Comparison of ENCODE assay signal across 11 cellular contexts in the genomic region with DNA sequence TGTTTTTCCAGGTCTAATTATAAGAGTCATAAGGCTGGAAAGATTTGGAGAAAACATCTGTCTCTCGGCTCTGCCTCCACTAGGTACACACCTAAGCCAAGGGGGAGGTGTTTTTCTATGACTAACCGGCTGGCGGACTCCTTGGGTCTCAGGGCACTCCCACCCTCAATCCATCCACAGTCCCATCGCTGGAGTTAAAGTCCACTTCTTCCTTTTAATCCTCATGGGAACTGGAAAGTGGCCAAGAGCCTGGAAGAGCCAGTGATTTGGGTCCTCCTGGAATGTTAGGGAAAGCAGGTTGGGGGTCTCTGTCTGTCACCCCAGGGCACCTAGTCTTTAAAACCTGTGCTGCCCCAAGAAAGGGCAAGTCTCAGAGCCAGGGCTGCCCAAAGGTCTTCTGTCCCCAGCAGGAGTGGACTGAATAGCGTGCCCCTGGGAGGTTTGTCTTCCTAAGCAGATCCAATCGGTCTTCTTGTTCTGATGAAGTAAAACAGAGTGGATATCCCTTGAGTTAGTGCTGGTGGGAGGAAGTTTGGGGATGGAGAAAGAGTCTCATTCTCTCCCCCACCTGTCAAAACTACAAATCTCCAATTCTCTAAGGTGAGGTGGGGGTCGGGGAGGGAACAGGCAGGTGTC.
A peak's percentile ranks its signal among the peaks of the same experiment; 100 is the strongest.
DNase-seq lines count a peak whose midpoint lies in the region; ATAC-seq and TF ChIP-seq lines count a peak whose summit lies in the region.
"Had no signal": no experiment of that assay in that cellular context is flagged by ENCODE, and none has a peak within 500 bp of the region (broad histone marks: within the 10 kb centered on the region; RNA-seq: fewer than 3 reads in every experiment).

No MANE protein-coding gene starts in this region.

- H3K27ac ChIP-seq in C4-2B, result peak overlapping the region; percentile 59
- H3K27ac ChIP-seq in right atrium auricular region, result peak overlapping the region; percentile 93

- no peak for TF ChIP-seq CTCF in C4-2B (conservative IDR thresholded peaks at IDR 0.05)
- no peak for TF ChIP-seq CTCF in right atrium auricular region (IDR thresholded peaks at IDR 0.05)
- TF ChIP-seq CTCF in retinal pigment epithelial cell (conservative IDR thresholded peaks at IDR 0.05; ENCODE audit: low read depth, low read length), result no peak

- H3K9me3 ChIP-seq in adipocyte (ENCODE audit: control insufficient read depth, low read length) (no peaks in the 10 kb centered on the region), right atrium auricular region (no peaks in the 10 kb centered on the region)

- H3K36me3 ChIP-seq in adipocyte (ENCODE audit: control insufficient read depth, insufficient read depth, low read length, severe bottlenecking) (no peaks in the 10 kb centered on the region), right atrium auricular region (no peaks in the 10 kb centered on the region)

- intact Hi-C loops in posterior cingulate gyrus (cut with DNase I), result no loop called here

- H3K27me3 ChIP-seq in adipocyte (replicated peaks; ENCODE audit: control insufficient read depth, insufficient read depth, low read length), result no peaks in the 10 kb centered on the region
- H3K27me3 ChIP-seq in right atrium auricular region, result no peaks in the 10 kb centered on the region

- DNase-seq in adipocyte (ENCODE audit: low read depth) (no peak), right atrium auricular region (ENCODE audit: low spot score) (no peak), retinal pigment epithelial cell (ENCODE audit: low read depth) (peak; percentile 93), posterior cingulate gyrus (no peak), RKO (ENCODE audit: low spot score) (no peak)
- DNase-seq in stimulated activated naive CD4-positive, alpha-beta T cell treated with Interleukin-2 at 50 U/mL for 16 hours (lab: John Stamatoyannopoulos, UW), result no peak
- DNase-seq: CD4-positive, alpha-beta memory T cell; NCI-H82; T-helper 9 cell had no signal

- no peak overlapping the region for H3K4me3 ChIP-seq in adipocyte (ENCODE audit: low read length)
- H3K4me3 ChIP-seq in right atrium auricular region, result no peak overlapping the region
- H3K4me3 ChIP-seq in retinal pigment epithelial cell (ENCODE audit: low read length), result no peak overlapping the region

- H3K4me1 ChIP-seq in adipocyte (ENCODE audit: control insufficient read depth, insufficient read depth, low read length) (peaks cover 64% of the 10 kb centered on the region), right atrium auricular region (peaks cover 0 to 71% of the 10 kb centered on the region in 2 donors)

- no peak for ATAC-seq in HG02938 (IDR thresholded peaks at IDR 0.05; ENCODE audit: unreplicated experiment)

- H3K9ac ChIP-seq in adipocyte (ENCODE audit: low read length), result peak overlapping the region; percentile 89
